In the genomic region with DNA sequence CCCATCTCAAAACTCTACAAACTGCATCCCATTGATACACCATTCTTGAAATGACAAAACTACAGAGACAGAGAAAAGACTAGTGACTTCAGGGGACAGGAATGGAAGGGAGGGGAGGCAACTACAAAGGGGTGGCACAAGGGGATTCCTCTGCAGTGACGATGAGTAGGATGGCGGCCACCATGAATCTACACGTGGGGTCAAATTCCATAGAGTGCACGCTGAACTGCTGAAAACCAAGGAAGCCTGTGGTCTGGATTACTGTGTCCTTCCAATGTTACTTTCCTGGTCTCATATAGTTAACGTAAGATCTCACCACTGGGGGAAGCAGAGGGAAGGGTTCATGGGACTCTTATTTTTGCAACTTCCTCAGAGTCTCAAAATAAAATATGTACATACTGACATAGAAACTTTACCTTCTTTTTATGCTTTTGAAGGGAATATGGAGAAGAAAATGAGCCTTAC, we compare ENCODE assay signal across 19 cellular contexts. TPM values are rescaled to one million over a fixed set of nuclear protein-coding genes. Genes with fewer than 3 reads are reported as not detected.
DNase-seq lines count a peak whose midpoint lies in the region; ATAC-seq and TF ChIP-seq lines count a peak whose summit lies in the region.
"Had no signal": no experiment of that assay in that cellular context is flagged by ENCODE, and none has a peak within 500 bp of the region (broad histone marks: within the 10 kb centered on the region; RNA-seq: fewer than 3 reads in every experiment).

No MANE protein-coding gene starts in this region.

- peaks cover 10% of the 10 kb centered on the region for H3K4me1 ChIP-seq in neural progenitor cell
- H3K4me1 ChIP-seq in naive thymus-derived CD4-positive, alpha-beta T cell (ENCODE audit: control insufficient read depth in 2 of 2, insufficient read depth in 2 of 2, low read length in 2 of 2) = no peaks in the 10 kb centered on the region

- POLR2A ChIA-PET in WTC11 (lab: Charles Lee) = no interaction called here
- POLR2A ChIA-PET in naive thymus-derived CD4-positive, alpha-beta T cell (lab: Charles Lee) = no interaction called here

- H4K20me1 ChIP-seq in neural progenitor cell (ENCODE audit: low read depth) = peaks cover 8% of the 10 kb centered on the region

- no peak overlapping the region for H3K4me2 ChIP-seq in neural progenitor cell

- H3K27me3 ChIP-seq in neural progenitor cell = no peaks in the 10 kb centered on the region
- H3K27me3 ChIP-seq in naive thymus-derived CD4-positive, alpha-beta T cell (ENCODE audit: control insufficient read depth in 2 of 2, insufficient read depth in 2 of 2, low read length in 2 of 2) = no peaks in the 10 kb centered on the region
- H3K27me3 ChIP-seq: gastrocnemius medialis had no signal

- peak; percentile 13; the same call in 1 of the 2 replicates for ATAC-seq in WTC11
- no peak for ATAC-seq in naive thymus-derived CD4-positive, alpha-beta T cell
- ATAC-seq: gastrocnemius medialis, left ventricle myocardium superior, Panc1 had no signal

- H2AFZ ChIP-seq in neural progenitor cell (replicated peaks) = no peak overlapping the region

- H3K27me3 Mint-ChIP-seq in activated CD4-positive, alpha-beta T cell treated with anti-CD3 and anti-CD28 coated beads, Interleukin-2, amount 10 ng/mL, durations not matched to agents 24 days and 14 days = no peaks in the 10 kb centered on the region
- H3K27me3 Mint-ChIP-seq in HFFc6 (ENCODE audit: insufficient read depth) = peaks cover 7% of the 10 kb centered on the region
- no peaks in the 10 kb centered on the region for H3K27me3 Mint-ChIP-seq in WTC11 (ENCODE audit: low read depth)
- H3K27me3 Mint-ChIP-seq in neural progenitor cell (ENCODE audit: insufficient read depth, low read depth) = peaks cover 10% of the 10 kb centered on the region
- no peaks in the 10 kb centered on the region for H3K27me3 Mint-ChIP-seq in naive thymus-derived CD4-positive, alpha-beta T cell
- H3K27me3 Mint-ChIP-seq: activated naive CD4-positive, alpha-beta T cell treated with anti-CD3 and anti-CD28 coated beads, Interleukin-2, amount 50 U/mL, for 24 hours; stimulated activated naive CD8-positive, alpha-beta T cell treated with anti-CD3 and anti-CD28 coated beads, Interleukin-15, Interleukin-2, amounts not matched to agents 100 ng/mL and 50 ng/mL, for 24 hours had no signal

- CTCF ChIA-PET in WTC11 (lab: Charles Lee) = no interaction called here
- CTCF ChIA-PET in naive thymus-derived CD4-positive, alpha-beta T cell (lab: Charles Lee) = no interaction called here

- no peak overlapping the region for H3K27ac Mint-ChIP-seq in activated CD4-positive, alpha-beta T cell treated with anti-CD3 and anti-CD28 coated beads, Interleukin-2, amount 10 ng/mL, durations not matched to agents 24 days and 14 days
- H3K27ac Mint-ChIP-seq in HFFc6 (no peak overlapping the region), WTC11 (no peak overlapping the region), neural progenitor cell (no peak overlapping the region)
- peak overlapping the region in 4 of 9 donors; percentile 13 to 44 (median 30) for H3K27ac Mint-ChIP-seq in naive thymus-derived CD4-positive, alpha-beta T cell
- H3K27ac Mint-ChIP-seq: activated naive CD4-positive, alpha-beta T cell treated with anti-CD3 and anti-CD28 coated beads, Interleukin-2, amount 50 U/mL, for 24 hours had no signal

- intact Hi-C loops in activated CD4-positive, alpha-beta T cell treated with anti-CD3 and anti-CD28 coated beads, Interleukin-2, amount 10 ng/mL, durations not matched to agents 24 days and 14 days (cut with micrococcal nuclease) = no loop called here
- intact Hi-C loops in naive thymus-derived CD4-positive, alpha-beta T cell (cut with micrococcal nuclease) = no loop called here

- no peak overlapping the region for H3K4me3 Mint-ChIP-seq in activated CD4-positive, alpha-beta T cell treated with anti-CD3 and anti-CD28 coated beads, Interleukin-2, amount 10 ng/mL, durations not matched to agents 24 days and 14 days
- H3K4me3 Mint-ChIP-seq in HFFc6 = no peak overlapping the region
- H3K4me3 Mint-ChIP-seq in WTC11 = no peak overlapping the region
- H3K4me3 Mint-ChIP-seq in neural progenitor cell = no peak overlapping the region
- peak overlapping the region in 1 of 10 donors; percentile 68 for H3K4me3 Mint-ChIP-seq in naive thymus-derived CD4-positive, alpha-beta T cell
- H3K4me3 Mint-ChIP-seq: activated naive CD4-positive, alpha-beta T cell treated with anti-CD3 and anti-CD28 coated beads, Interleukin-2, amount 50 U/mL, for 24 hours; stimulated activated naive CD8-positive, alpha-beta T cell treated with anti-CD3 and anti-CD28 coated beads, Interleukin-15, Interleukin-2, amounts not matched to agents 100 ng/mL and 50 ng/mL, for 24 hours had no signal

- peaks cover 13% of the 10 kb centered on the region for H3K4me1 Mint-ChIP-seq in activated CD4-positive, alpha-beta T cell treated with anti-CD3 and anti-CD28 coated beads, Interleukin-2, amount 10 ng/mL, durations not matched to agents 24 days and 14 days
- H3K4me1 Mint-ChIP-seq in HFFc6 (ENCODE audit: low read depth) (peaks cover 23% of the 10 kb centered on the region), WTC11 (peaks cover 5% of the 10 kb centered on the region), neural progenitor cell (peaks cover 27% of the 10 kb centered on the region)
- peaks cover 8 to 36% (median 17%) of the 10 kb centered on the region in 7 donors for H3K4me1 Mint-ChIP-seq in naive thymus-derived CD4-positive, alpha-beta T cell

- TF ChIP-seq CTCF in HFFc6 (IDR thresholded peaks at IDR 0.05) (peak; percentile 42), WTC11 (IDR thresholded peaks at IDR 0.05) (no peak), neural progenitor cell (IDR thresholded peaks at IDR 0.05) (peak; percentile 26)

- no peak overlapping the region for H3K4me3 ChIP-seq in neural progenitor cell
- no peak overlapping the region for H3K4me3 ChIP-seq in naive thymus-derived CD4-positive, alpha-beta T cell (ENCODE audit: low read length)
- H3K4me3 ChIP-seq: gastrocnemius medialis had no signal

- peaks cover 56% of the 10 kb centered on the region for H3K36me3 Mint-ChIP-seq in activated CD4-positive, alpha-beta T cell treated with anti-CD3 and anti-CD28 coated beads, Interleukin-2, amount 10 ng/mL, durations not matched to agents 24 days and 14 days (ENCODE audit: low read depth)
- H3K36me3 Mint-ChIP-seq in HFFc6 (ENCODE audit: low read depth) (peaks cover 71% of the 10 kb centered on the region), WTC11 (peaks cover 22% of the 10 kb centered on the region), neural progenitor cell (peaks cover 49% of the 10 kb centered on the region)
- peaks cover 41 to 80% (median 61%) of the 10 kb centered on the region in 5 donors for H3K36me3 Mint-ChIP-seq in naive thymus-derived CD4-positive, alpha-beta T cell

- no peaks in the 10 kb centered on the region for H3K36me3 ChIP-seq in neural progenitor cell
- H3K36me3 ChIP-seq in naive thymus-derived CD4-positive, alpha-beta T cell (ENCODE audit: control insufficient read depth in 2 of 3, insufficient read depth in 3 of 3, low read length in 3 of 3) = peaks cover 0 to 66% (median 5%) of the 10 kb centered on the region in 3 experiments

- no peaks in the 10 kb centered on the region for H3K9me3 Mint-ChIP-seq in activated CD4-positive, alpha-beta T cell treated with anti-CD3 and anti-CD28 coated beads, Interleukin-2, amount 10 ng/mL, durations not matched to agents 24 days and 14 days
- H3K9me3 Mint-ChIP-seq in HFFc6 (no peaks in the 10 kb centered on the region), WTC11 (no peaks in the 10 kb centered on the region), neural progenitor cell (peaks cover 2% of the 10 kb centered on the region)
- H3K9me3 Mint-ChIP-seq in naive thymus-derived CD4-positive, alpha-beta T cell = peaks cover 0 to 40% (median 10%) of the 10 kb centered on the region in 11 donors
- H3K9me3 Mint-ChIP-seq: activated naive CD4-positive, alpha-beta T cell treated with anti-CD3 and anti-CD28 coated beads, Interleukin-2, amount 50 U/mL, for 24 hours had no signal

- no peak overlapping the region for H3K27ac ChIP-seq in neural progenitor cell
- no peak overlapping the region for H3K27ac ChIP-seq in naive thymus-derived CD4-positive, alpha-beta T cell (ENCODE audit: low read depth, low read length)
- H3K27ac ChIP-seq: gastrocnemius medialis had no signal

- no peak overlapping the region for H3K9ac ChIP-seq in neural progenitor cell

- DNase-seq in activated CD4-positive, alpha-beta T cell treated with anti-CD3 and anti-CD28 coated beads, Interleukin-2, amount 10 ng/mL, durations not matched to agents 24 days and 14 days = peak; percentile 45
- no peak for DNase-seq in activated CD4-positive, alpha-beta T cell treated with anti-CD3 and anti-CD28 coated beads, Interleukin-2, amount 50 U/mL, for 1 hour
- DNase-seq in HFFc6 (no peak), WTC11 (ENCODE audit: low spot score) (no peak), neural progenitor cell (ENCODE audit: low spot score) (no peak), cerebellum (ENCODE audit: low spot score) (no peak), NCI-H2227 (lab: John Stamatoyannopoulos, UW; ENCODE audit: unreplicated experiment) (no peak)
- no peak for DNase-seq in naive thymus-derived CD4-positive, alpha-beta T cell
- DNase-seq: activated CD4-positive, CD25-positive, alpha-beta regulatory T cell; activated CD8-positive, alpha-beta memory T cell treated with anti-CD3 and anti-CD28 coated beads, Interleukin-2, amount 50 U/mL, for 4 hours; caudate nucleus; gastrocnemius medialis; left ventricle myocardium superior; NCI-H2081; NCI-H69; stimulated activated CD4-positive, alpha-beta T cell treated with anti-CD3 and anti-CD28 coated beads, Interleukin-12 subunit alpha, Interleukin-12 subunit beta, amount 100 ng/mL, for 4 hours had no signal

- peaks cover 6% of the 10 kb centered on the region for H3F3A ChIP-seq in neural progenitor cell (ENCODE audit: low read depth)

- H3K79me2 ChIP-seq in neural progenitor cell (ENCODE audit: low read depth) = no peaks in the 10 kb centered on the region

- H3K9me3 ChIP-seq in neural progenitor cell (ENCODE audit: low read depth) = no peaks in the 10 kb centered on the region
- no peaks in the 10 kb centered on the region for H3K9me3 ChIP-seq in naive thymus-derived CD4-positive, alpha-beta T cell (ENCODE audit: control insufficient read depth in 2 of 3, low read length in 3 of 3)
- H3K9me3 ChIP-seq: gastrocnemius medialis had no signal

RNA-seq across cellular contexts. Expression of gene COX7A2L, which starts 23.6 kb away (rescaled TPM):
- 85.3 and 88.4 TPM in 2 replicates for total RNA-seq in activated CD4-positive, alpha-beta T cell treated with anti-CD3 and anti-CD28 coated beads, Interleukin-2, amount 10 ng/mL, durations not matched to agents 24 days and 14 days
- 100 to 1,000 TPM; 118 to 130 (median 125) TPM for total RNA-seq in HFFc6 (2021; fragmentation: NEBNext Ultra II Directional; extraction: Animal tissue kit (Norgen Biotek cat#: 25700))
- total RNA-seq in WTC11 (2021) (99.5 to 114 TPM (median 108 TPM) in 3 replicates), neural progenitor cell (ENCODE audit: low replicate concordance) (212 and 292 TPM in 2 replicates), cerebellum (79.3 TPM)
- total RNA-seq in naive thymus-derived CD4-positive, alpha-beta T cell = 10 to 100 TPM; 57.3 to 87.7 (median 81.5) TPM
- 100 to 1,000 TPM; 137 to 204 TPM for polyA plus RNA-seq in naive thymus-derived CD4-positive, alpha-beta T cell
